11 cellular contexts compared by ENCODE assay signal in the genomic region with DNA sequence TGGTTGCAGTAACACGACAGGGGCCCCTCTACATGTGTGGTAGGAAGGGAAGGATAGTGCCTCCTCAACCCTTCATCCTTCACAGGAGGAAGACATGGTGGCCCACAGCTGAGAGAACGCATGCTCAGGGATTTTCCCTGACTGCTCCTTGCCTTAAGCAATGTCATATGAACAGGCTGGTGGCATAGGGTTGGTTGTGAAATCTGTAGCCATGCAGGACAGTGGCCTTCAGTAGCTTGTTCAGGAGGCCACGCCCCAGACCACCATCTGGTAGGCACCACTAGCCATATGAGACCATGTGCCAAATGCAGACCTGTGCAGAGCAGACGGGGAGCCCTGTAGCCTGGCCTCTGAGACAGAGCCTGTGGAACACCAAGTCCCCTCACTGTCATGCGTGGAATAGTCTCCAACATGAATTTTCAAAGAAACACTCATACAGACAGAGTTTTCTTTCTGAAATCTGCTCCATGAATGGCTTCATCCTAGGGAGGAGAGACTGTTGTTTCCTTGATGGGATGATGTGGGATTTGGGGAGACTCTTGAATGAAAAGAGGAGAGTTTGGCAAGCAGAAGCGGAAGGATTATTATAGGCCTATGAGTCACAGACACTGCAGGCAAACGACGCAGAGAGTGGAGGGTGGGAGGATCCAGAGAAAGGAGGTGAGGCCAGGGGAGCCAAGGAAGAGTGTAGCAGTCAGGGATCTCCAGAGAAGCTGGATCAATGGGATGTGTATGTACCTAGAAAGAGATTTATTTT.
DNase-seq lines count a peak whose midpoint lies in the region; ATAC-seq and TF ChIP-seq lines count a peak whose summit lies in the region.
"Had no signal": no experiment of that assay in that cellular context is flagged by ENCODE, and none has a peak within 500 bp of the region (broad histone marks: within the 10 kb centered on the region; RNA-seq: fewer than 3 reads in every experiment).

No MANE protein-coding gene starts in this region.

- no peak for TF ChIP-seq POLR2A in testis (IDR thresholded peaks at IDR 0.05)

- no peak for TF ChIP-seq CTCF in testis (IDR thresholded peaks at IDR 0.05)

- no peak overlapping the region for H3K4me3 Mint-ChIP-seq in dendritic cell treated with granulocyte-macrophage colony-stimulating factor and Interleukin-4, amounts not matched to agents 40 ng/mL and 50 ng/mL, for 4 days

- no peak overlapping the region for H3K27ac ChIP-seq in testis

- no peaks in the 10 kb centered on the region for H3K9me3 Mint-ChIP-seq in dendritic cell treated with granulocyte-macrophage colony-stimulating factor and Interleukin-4, amounts not matched to agents 40 ng/mL and 50 ng/mL, for 4 days

- peak overlapping the region; percentile 26 for H3K27ac Mint-ChIP-seq in dendritic cell treated with granulocyte-macrophage colony-stimulating factor and Interleukin-4, amounts not matched to agents 40 ng/mL and 50 ng/mL, for 4 days

- DNase-seq in ELR (ENCODE audit: low read depth) = peak; percentile 72
- DNase-seq in NCI-H226 = peak; percentile 64
- peak in 6 of 10 donors; percentile 21 to 86 (median 60) for DNase-seq in posterior cingulate gyrus
- DNase-seq in testis = no peak
- DNase-seq: DMS79; kidney; stimulated activated CD4-positive, alpha-beta T cell treated with anti-CD3 and anti-CD28 coated beads, Interleukin-2, amount 100 ng/mL, for 48 hours had no signal

- WGBS in testis, 2 donors = 77 to 86% methylated on average over 8 of the region's 8 CpGs

- intact Hi-C loops in dendritic cell treated with granulocyte-macrophage colony-stimulating factor and Interleukin-4, amounts not matched to agents 40 ng/mL and 50 ng/mL, for 4 days (cut with micrococcal nuclease) = no loop called here
- intact Hi-C loops in posterior cingulate gyrus (cut with DNase I) = loop anchor here (5.0 kb wide), 1 partner anchor 530 kb away; no protein-coding TSS in a partner anchor
- intact Hi-C loops in testis (cut with DNase I; ENCODE audit: low total_unique reads) = no loop called here

- H3K4me1 Mint-ChIP-seq in dendritic cell treated with granulocyte-macrophage colony-stimulating factor and Interleukin-4, amounts not matched to agents 40 ng/mL and 50 ng/mL, for 4 days (ENCODE audit: low read depth) = peaks cover 18% of the 10 kb centered on the region

- H3K4me3 ChIP-seq in testis = no peak overlapping the region

- no peaks in the 10 kb centered on the region for H3K4me1 ChIP-seq in testis

- ATAC-seq in HG02852 (IDR thresholded peaks at IDR 0.05; ENCODE audit: unreplicated experiment) (no peak), HG02970 (IDR thresholded peaks at IDR 0.05; ENCODE audit: low FRiP score, unreplicated experiment) (no peak), GM18519 (IDR thresholded peaks at IDR 0.05; ENCODE audit: low FRiP score, unreplicated experiment) (no peak)

- H3K9me3 ChIP-seq in testis = no peaks in the 10 kb centered on the region

- no peaks in the 10 kb centered on the region for H3K27me3 ChIP-seq in testis

- no peaks in the 10 kb centered on the region for H3K27me3 Mint-ChIP-seq in dendritic cell treated with granulocyte-macrophage colony-stimulating factor and Interleukin-4, amounts not matched to agents 40 ng/mL and 50 ng/mL, for 4 days

- no peaks in the 10 kb centered on the region for H3K36me3 Mint-ChIP-seq in dendritic cell treated with granulocyte-macrophage colony-stimulating factor and Interleukin-4, amounts not matched to agents 40 ng/mL and 50 ng/mL, for 4 days (ENCODE audit: low read depth)

- no peaks in the 10 kb centered on the region for H3K36me3 ChIP-seq in testis (ENCODE audit: low read depth, missing control alignments)
